ENCODE assay signal across 9 cellular contexts in the genomic region with DNA sequence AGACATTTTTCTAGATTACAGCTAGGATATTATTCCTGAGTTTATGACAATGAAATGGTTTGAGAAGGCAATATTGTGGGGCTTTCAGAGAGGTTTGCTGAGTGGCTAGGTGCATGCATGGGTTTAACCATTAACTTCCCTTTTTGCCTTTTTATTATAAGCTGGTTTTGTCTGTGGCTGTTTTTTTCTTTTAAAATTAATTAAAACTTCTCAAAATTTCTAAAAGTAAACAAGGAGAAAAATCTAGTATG.
DNase-seq lines count a peak whose midpoint lies in the region; ATAC-seq and TF ChIP-seq lines count a peak whose summit lies in the region.
"Had no signal": no experiment of that assay in that cellular context is flagged by ENCODE, and none has a peak within 500 bp of the region (broad histone marks: within the 10 kb centered on the region; RNA-seq: fewer than 3 reads in every experiment).

No MANE protein-coding gene starts in this region.

- H3K9me3 ChIP-seq in OCI-LY1 (ENCODE audit: low read length) (no peaks in the 10 kb centered on the region), spleen (no peaks in the 10 kb centered on the region)
- H3K9me3 ChIP-seq: A549 had no signal

- H3K27ac Mint-ChIP-seq in T-helper 1 cell treated with Interleukin-12 subunit alpha and Interleukin-12 subunit beta and Interleukin-4 antibody, amounts not matched to agents 30 μg/mL and 1 μg/mL, for 36 hours, result peak overlapping the region; percentile 99

- no peak for ATAC-seq in HG03097 (IDR thresholded peaks at IDR 0.05; ENCODE audit: low FRiP score, unreplicated experiment)
- ATAC-seq: A549 had no signal

- H3K36me3 Mint-ChIP-seq in T-helper 1 cell treated with Interleukin-12 subunit alpha and Interleukin-12 subunit beta and Interleukin-4 antibody, amounts not matched to agents 30 μg/mL and 1 μg/mL, for 36 hours (ENCODE audit: low read depth), result peaks cover 6% of the 10 kb centered on the region

- peak overlapping the region; percentile 92 for H3K4me3 Mint-ChIP-seq in T-helper 1 cell treated with Interleukin-12 subunit alpha and Interleukin-12 subunit beta and Interleukin-4 antibody, amounts not matched to agents 30 μg/mL and 1 μg/mL, for 36 hours

- H3K27ac ChIP-seq in OCI-LY1 (ENCODE audit: low read depth, low read length, poor library complexity, severe bottlenecking) (peak overlapping the region; percentile 99), spleen (peak overlapping the region; percentile 43 to 96 (median 92))
- H3K27ac ChIP-seq: A549 had no signal

- DNase-seq in T-helper 1 cell (no peak), epithelial cell of proximal tubule (ENCODE audit: low read depth) (no peak), spleen (no peak), NCI-H774 (lab: John Stamatoyannopoulos, UW) (no peak), iPS-NIHi11 (ENCODE audit: low spot score) (no peak)

- intact Hi-C loops in spleen (cut with DNase I; ENCODE audit: low total_unique reads), result no loop called here

- H3F3A ChIP-seq in OCI-LY1 (ENCODE audit: insufficient read depth, low read length), result no peaks in the 10 kb centered on the region

- no peaks in the 10 kb centered on the region for H3K9me2 ChIP-seq in OCI-LY1 (ENCODE audit: low read depth, low read length)

- no peaks in the 10 kb centered on the region for H3K27me3 Mint-ChIP-seq in T-helper 1 cell treated with Interleukin-12 subunit alpha and Interleukin-12 subunit beta and Interleukin-4 antibody, amounts not matched to agents 30 μg/mL and 1 μg/mL, for 36 hours (ENCODE audit: low read depth)

- H3K4me3 ChIP-seq in OCI-LY1 (ENCODE audit: low read depth, low read length, poor library complexity, severe bottlenecking), result peak overlapping the region; percentile 84
- H3K4me3 ChIP-seq in epithelial cell of proximal tubule (ENCODE audit: low read depth, low read length), result peak overlapping the region; percentile 36
- peak overlapping the region; percentile 33 to 72 (median 52) for H3K4me3 ChIP-seq in spleen
- H3K4me3 ChIP-seq: A549 had no signal

- TF ChIP-seq CTCF in OCI-LY1 (IDR thresholded peaks at IDR 0.05; ENCODE audit: low read length) (no peak), epithelial cell of proximal tubule (conservative IDR thresholded peaks at IDR 0.05; ENCODE audit: low read depth, low read length) (no peak), spleen (IDR thresholded peaks at IDR 0.05 in 8 of 11, conservative IDR thresholded peaks at IDR 0.05 in 3 of 11) (no peak)

- peaks cover 42% of the 10 kb centered on the region for H3K36me3 ChIP-seq in OCI-LY1 (ENCODE audit: insufficient read depth, low read length)
- H3K36me3 ChIP-seq in spleen, result no peaks in the 10 kb centered on the region

- H3K4me2 ChIP-seq in OCI-LY1 (ENCODE audit: low read length), result peak overlapping the region; percentile 75
- H3K4me2 ChIP-seq: A549 had no signal

- H3K4me1 ChIP-seq in OCI-LY1 (ENCODE audit: insufficient read depth, low read length, severe bottlenecking), result peaks cover 39% of the 10 kb centered on the region
- H3K4me1 ChIP-seq in spleen, result peaks cover 6 to 65% (median 35%) of the 10 kb centered on the region in 6 donors
- H3K4me1 ChIP-seq: A549 had no signal

- TF ChIP-seq POLR2A in spleen (IDR thresholded peaks at IDR 0.05), result no peak

- H4K20me1 ChIP-seq in OCI-LY1 (ENCODE audit: insufficient read depth, low read length), result no peaks in the 10 kb centered on the region

- H2AFZ ChIP-seq in OCI-LY1 (ENCODE audit: low read length), result no peak overlapping the region

- H3K79me2 ChIP-seq in OCI-LY1 (ENCODE audit: insufficient read depth, low read length), result peaks cover 54% of the 10 kb centered on the region

- H3K9me3 Mint-ChIP-seq in T-helper 1 cell treated with Interleukin-12 subunit alpha and Interleukin-12 subunit beta and Interleukin-4 antibody, amounts not matched to agents 30 μg/mL and 1 μg/mL, for 36 hours, result no peaks in the 10 kb centered on the region

- H3K9ac ChIP-seq in OCI-LY1 (ENCODE audit: low read length), result peak overlapping the region; percentile 94

- H3K27me3 ChIP-seq in OCI-LY1 (ENCODE audit: insufficient read depth, low read length), result no peaks in the 10 kb centered on the region
- H3K27me3 ChIP-seq in spleen (replicated peaks in 1 of 7), result no peaks in the 10 kb centered on the region

- H3K4me1 Mint-ChIP-seq in T-helper 1 cell treated with Interleukin-12 subunit alpha and Interleukin-12 subunit beta and Interleukin-4 antibody, amounts not matched to agents 30 μg/mL and 1 μg/mL, for 36 hours (ENCODE audit: low read depth), result peaks cover 47% of the 10 kb centered on the region
